ENCODE assay signal across 26 cellular contexts in the genomic region with DNA sequence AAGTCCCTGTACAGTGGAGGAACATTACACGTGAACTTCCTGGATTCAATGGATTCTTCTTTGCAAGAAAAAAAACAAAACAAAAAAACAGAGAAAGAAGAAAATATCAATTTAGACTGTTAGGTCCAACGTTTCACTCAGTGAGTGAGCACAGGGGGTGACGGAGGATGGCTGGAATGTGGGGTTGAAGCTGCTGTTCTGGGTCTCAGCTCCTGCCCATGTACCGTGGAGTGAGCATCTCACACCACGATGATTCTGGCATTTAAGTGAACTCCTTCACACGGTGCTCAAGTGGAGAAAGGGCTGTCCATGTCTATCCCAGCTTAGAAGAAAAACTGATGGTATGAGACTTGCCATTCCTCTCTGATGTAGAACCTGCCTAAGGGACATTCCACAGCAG. TPM values are rescaled to one million over a fixed set of nuclear protein-coding genes. Genes with fewer than 3 reads are reported as not detected.
DNase-seq lines count a peak whose midpoint lies in the region; ATAC-seq and TF ChIP-seq lines count a peak whose summit lies in the region.
"Had no signal": no experiment of that assay in that cellular context is flagged by ENCODE, and none has a peak within 500 bp of the region (broad histone marks: within the 10 kb centered on the region; RNA-seq: fewer than 3 reads in every experiment).

No MANE protein-coding gene starts in this region.

- TF ChIP-seq POLR2A in thyroid gland (IDR thresholded peaks at IDR 0.05): no peak

- POLR2A ChIA-PET in activated CD8-positive, alpha-beta T cell treated with anti-CD3 and anti-CD28 coated beads, Interleukin-2, amount 10 ng/mL, durations not matched to agents 7 days and 5 days (lab: Charles Lee): interaction anchor here (0.7 kb wide), 1 partner anchor 296 kb away, joined by 3 read pairs; no protein-coding TSS in a partner anchor

- no peaks in the 10 kb centered on the region for H3K9me3 ChIP-seq in thyroid gland
- H3K9me3 ChIP-seq: ascending aorta, BE2C, left lung, upper lobe of left lung had no signal

- H3K4me1 Mint-ChIP-seq in activated naive CD4-positive, alpha-beta T cell treated with anti-CD3 and anti-CD28 coated beads, Interleukin-2, amount 50 U/mL, for 24 hours: peaks cover 57% of the 10 kb centered on the region
- peaks cover 47% of the 10 kb centered on the region for H3K4me1 Mint-ChIP-seq in activated CD8-positive, alpha-beta T cell treated with anti-CD3 and anti-CD28 coated beads, Interleukin-2, amount 10 ng/mL, durations not matched to agents 7 days and 5 days (ENCODE audit: low read depth)

- H3K4me3 ChIP-seq in thyroid gland (replicated peaks in 1 of 3): no peak overlapping the region
- H3K4me3 ChIP-seq: ascending aorta, left lung, upper lobe of left lung had no signal

- H3K36me3 Mint-ChIP-seq in activated naive CD4-positive, alpha-beta T cell treated with anti-CD3 and anti-CD28 coated beads, Interleukin-2, amount 50 U/mL, for 24 hours: peaks cover 31% of the 10 kb centered on the region
- H3K36me3 Mint-ChIP-seq in activated CD8-positive, alpha-beta T cell treated with anti-CD3 and anti-CD28 coated beads, Interleukin-2, amount 10 ng/mL, durations not matched to agents 7 days and 5 days (ENCODE audit: low read depth): peaks cover 88% of the 10 kb centered on the region

- H3K9me3 Mint-ChIP-seq in activated naive CD4-positive, alpha-beta T cell treated with anti-CD3 and anti-CD28 coated beads, Interleukin-2, amount 50 U/mL, for 24 hours: no peaks in the 10 kb centered on the region
- H3K9me3 Mint-ChIP-seq in activated CD8-positive, alpha-beta T cell treated with anti-CD3 and anti-CD28 coated beads, Interleukin-2, amount 10 ng/mL, durations not matched to agents 7 days and 5 days (ENCODE audit: insufficient read depth): no peaks in the 10 kb centered on the region
- H3K9me3 Mint-ChIP-seq: activated naive CD4-positive, alpha-beta T cell treated with anti-CD3 and anti-CD28 coated beads for 36 hours; IgD-negative memory B cell; naive B cell had no signal

- H3K36me3 ChIP-seq in thyroid gland: peaks cover 19% of the 10 kb centered on the region in 2 donors
- H3K36me3 ChIP-seq: BE2C had no signal

- H3K27me3 Mint-ChIP-seq in activated naive CD4-positive, alpha-beta T cell treated with anti-CD3 and anti-CD28 coated beads, Interleukin-2, amount 50 U/mL, for 24 hours: no peaks in the 10 kb centered on the region
- H3K27me3 Mint-ChIP-seq in activated CD8-positive, alpha-beta T cell treated with anti-CD3 and anti-CD28 coated beads, Interleukin-2, amount 10 ng/mL, durations not matched to agents 7 days and 5 days (ENCODE audit: low read depth): no peaks in the 10 kb centered on the region
- H3K27me3 Mint-ChIP-seq: IgD-negative memory B cell, naive B cell had no signal

- CTCF ChIA-PET in activated CD8-positive, alpha-beta T cell treated with anti-CD3 and anti-CD28 coated beads, Interleukin-2, amount 10 ng/mL, durations not matched to agents 7 days and 5 days (lab: Charles Lee): interaction anchor here (1.0 kb wide), 1 partner anchor 17 kb away, joined by 4 read pairs; no protein-coding TSS in a partner anchor

- no peak overlapping the region for H3K4me3 Mint-ChIP-seq in activated naive CD4-positive, alpha-beta T cell treated with anti-CD3 and anti-CD28 coated beads, Interleukin-2, amount 50 U/mL, for 24 hours
- H3K4me3 Mint-ChIP-seq in activated CD8-positive, alpha-beta T cell treated with anti-CD3 and anti-CD28 coated beads, Interleukin-2, amount 10 ng/mL, durations not matched to agents 7 days and 5 days: no peak overlapping the region
- H3K4me3 Mint-ChIP-seq: activated naive CD4-positive, alpha-beta T cell treated with anti-CD3 and anti-CD28 coated beads for 36 hours; IgD-negative memory B cell; naive B cell had no signal

- 40 to 42% methylated on average over 6 of the region's 6 CpGs for WGBS in thyroid gland, 2 donors

- peak overlapping the region; percentile 61 for H3K27ac Mint-ChIP-seq in activated naive CD4-positive, alpha-beta T cell treated with anti-CD3 and anti-CD28 coated beads, Interleukin-2, amount 50 U/mL, for 24 hours
- H3K27ac Mint-ChIP-seq in activated CD8-positive, alpha-beta T cell treated with anti-CD3 and anti-CD28 coated beads, Interleukin-2, amount 10 ng/mL, durations not matched to agents 7 days and 5 days: peak overlapping the region; percentile 39

- intact Hi-C loops in thyroid gland (cut with DNase I): no loop called here

- ATAC-seq in activated CD8-positive, alpha-beta T cell treated with anti-CD3 and anti-CD28 coated beads, Interleukin-2, amount 10 ng/mL, durations not matched to agents 7 days and 5 days: no peak
- ATAC-seq: HCT116, left lung had no signal

- TF ChIP-seq CTCF in thyroid gland (IDR thresholded peaks at IDR 0.05): no peak

- peaks cover 0 to 7% of the 10 kb centered on the region in 2 donors for H3K4me1 ChIP-seq in thyroid gland
- H3K4me1 ChIP-seq: BE2C, left lung, upper lobe of left lung had no signal

- H3K27me3 ChIP-seq in thyroid gland: no peaks in the 10 kb centered on the region
- H3K27me3 ChIP-seq: ascending aorta, left lung, upper lobe of left lung had no signal

- DNase-seq in activated naive CD4-positive, alpha-beta T cell treated with Interleukin-2 at 50 U/mL for 16 hours: no peak
- no peak for DNase-seq in activated CD8-positive, alpha-beta T cell treated with anti-CD3 and anti-CD28 coated beads, Interleukin-2, amount 10 ng/mL, durations not matched to agents 7 days and 5 days
- peak; percentile 26 for DNase-seq in kidney tubule cell (ENCODE audit: low spot score)
- DNase-seq in thyroid gland: peak; percentile 56 to 64
- no peak for DNase-seq in NCI-H1105 treated with DMSO at 0.1 percent for 48 hours (lab: John Stamatoyannopoulos, UW)
- no peak for DNase-seq in cerebellum (ENCODE audit: low spot score)
- DNase-seq in DMS 273 treated with DMSO at 0.1 percent for 48 hours (lab: John Stamatoyannopoulos, UW): no peak
- DNase-seq: ACHN; activated naive CD4-positive, alpha-beta T cell treated with anti-CD3 and anti-CD28 coated beads for 36 hours; BE2C; COR-L47; DMS79 treated with DMSO at 0.1 percent for 48 hours; dorsolateral prefrontal cortex; GF-D8; left lung; naive B cell; NCI-H1694; NCI-H524 treated with DMSO at 0.1 percent for 48 hours; Right ventricle myocardium superior; stimulated activated CD4-positive, alpha-beta T cell treated with anti-CD3 and anti-CD28 coated beads, Interleukin-2, amount 100 ng/mL, for 48 hours; upper lobe of left lung had no signal

- no peak overlapping the region for H3K27ac ChIP-seq in thyroid gland
- H3K27ac ChIP-seq: ascending aorta, left lung, upper lobe of left lung, VCaP had no signal

RNA-seq across cellular contexts. Expression of a gene that starts 23.2 kb away (rescaled TPM):
- 100 to 1,000 TPM; 572 to 592 TPM for total RNA-seq in activated CD8-positive, alpha-beta T cell treated with anti-CD3 and anti-CD28 coated beads, Interleukin-2, amount 10 ng/mL, durations not matched to agents 7 days and 5 days
- total RNA-seq in thyroid gland (100 to 1,000 TPM in 3 of 4 donors, 10 to 100 TPM in 1; 81.4 to 135 (median 122) TPM), cerebellum (149 TPM)

RNA-seq across cellular contexts. Expression of a gene that starts 24.3 kb away (rescaled TPM):
- total RNA-seq in activated CD8-positive, alpha-beta T cell treated with anti-CD3 and anti-CD28 coated beads, Interleukin-2, amount 10 ng/mL, durations not matched to agents 7 days and 5 days: 10 to 100 TPM; 14.7 to 15.8 TPM
- total RNA-seq in thyroid gland: 1 to 10 TPM; 4.0 to 6.3 (median 5.4) TPM
- 4.5 TPM for total RNA-seq in cerebellum

Comparison
In these comparisons a context has a peak if more than half of its experiments do, and no peak if none do; other contexts are left out.
1. DNase-seq: peak in kidney tubule cell (single experiment) and thyroid gland (2 of 2); none in activated naive CD4-positive, alpha-beta T cell treated with Interleukin-2 at 50 U/mL for 16 hours (single experiment), activated CD8-positive, alpha-beta T cell treated with anti-CD3 and anti-CD28 coated beads, Interleukin-2, amount 10 ng/mL, durations not matched to agents 7 days and 5 days (single experiment), NCI-H1105 treated with DMSO at 0.1 percent for 48 hours (single experiment), cerebellum (single experiment) and DMS 273 treated with DMSO at 0.1 percent for 48 hours (single experiment).